In genomic region chr1:180521474-180522203, GRCh38 we compare ENCODE assay signal across 1 cellular context.
A peak's percentile ranks its signal among the peaks of the same experiment; 100 is the strongest.
TF ChIP-seq lines count a peak whose summit lies in the region.

No MANE protein-coding gene starts in this region.

TF ChIP-seq in HEK293, 187 proteins besides CTCF, POLR2A, EP300 and RAD21 (continued from another document):
- TF ChIP-seq ZNF518A (tag by site-specific recombination; conservative IDR thresholded peaks at IDR 0.05; ENCODE audit: low read depth), result 0 out of 2 replicates have a peak, but pooled peaks have one; percentile 14
- peak; percentile 89 for TF ChIP-seq TCF7L2 (IDR thresholded peaks at IDR 0.05; ENCODE audit: borderline replicate concordance, low read depth, low read length)
- TF ChIP-seq SCRT2 (tag by site-specific recombination; IDR thresholded peaks at IDR 0.05), result peak; percentile 73
- TF ChIP-seq ZNF416 (tag by site-specific recombination; IDR thresholded peaks at IDR 0.05), result no peak
- TF ChIP-seq, protein P1, sequence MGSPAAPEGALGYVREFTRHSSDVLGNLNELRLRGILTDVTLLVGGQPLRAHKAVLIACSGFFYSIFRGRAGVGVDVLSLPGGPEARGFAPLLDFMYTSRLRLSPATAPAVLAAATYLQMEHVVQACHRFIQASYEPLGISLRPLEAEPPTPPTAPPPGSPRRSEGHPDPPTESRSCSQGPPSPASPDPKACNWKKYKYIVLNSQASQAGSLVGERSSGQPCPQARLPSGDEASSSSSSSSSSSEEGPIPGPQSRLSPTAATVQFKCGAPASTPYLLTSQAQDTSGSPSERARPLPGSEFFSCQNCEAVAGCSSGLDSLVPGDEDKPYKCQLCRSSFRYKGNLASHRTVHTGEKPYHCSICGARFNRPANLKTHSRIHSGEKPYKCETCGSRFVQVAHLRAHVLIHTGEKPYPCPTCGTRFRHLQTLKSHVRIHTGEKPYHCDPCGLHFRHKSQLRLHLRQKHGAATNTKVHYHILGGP (tag by site-specific recombination; IDR thresholded peaks at IDR 0.05), result peak; percentile 87
